In the genomic region with DNA sequence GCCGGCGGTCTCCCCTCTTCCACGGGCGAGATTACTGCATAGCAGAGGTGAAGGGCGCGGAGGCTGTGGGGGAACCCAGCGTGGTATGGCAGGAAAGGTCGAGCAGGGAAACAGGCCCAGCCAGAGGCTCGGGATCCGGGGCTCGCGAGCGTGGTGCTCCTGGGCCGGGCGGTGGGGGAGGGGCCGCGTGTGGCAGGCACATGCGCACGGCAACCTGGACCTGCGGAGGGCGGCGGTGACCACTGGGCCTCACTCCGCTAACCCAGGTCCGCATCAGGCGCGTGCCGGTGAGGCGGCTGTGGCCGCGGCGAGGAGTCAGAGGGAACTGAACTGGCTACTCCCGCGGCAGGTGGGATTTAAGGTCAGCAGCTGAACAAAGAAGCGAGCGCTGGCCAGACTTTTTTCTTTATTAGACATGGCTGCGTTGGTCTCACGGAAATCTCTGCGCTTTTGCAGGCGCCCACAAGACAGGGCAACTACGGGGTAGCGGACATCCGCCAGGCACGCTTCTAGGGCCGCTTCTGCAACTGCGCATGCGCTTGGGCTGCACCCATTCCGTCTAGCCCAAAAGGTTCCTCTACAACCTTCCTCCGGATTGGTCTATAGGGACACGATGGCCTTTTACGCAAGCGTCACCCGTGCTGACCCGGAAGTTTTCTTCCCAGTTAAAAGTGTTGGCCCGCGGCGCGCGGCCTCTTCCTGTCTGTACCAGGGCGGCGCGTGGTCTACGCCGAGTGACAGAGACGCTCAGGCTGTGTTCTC, we compare ENCODE assay signal across 1 cellular context.
A peak's percentile ranks its signal among the peaks of the same experiment; 100 is the strongest.
TF ChIP-seq lines count a peak whose summit lies in the region.

Gene RPS5 (plus strand): TSS at position 694 of the 762 bp plus-strand sequence. CDS start 869 bp downstream, outside the sequence.

TF ChIP-seq in HepG2, 621 proteins besides CTCF, POLR2A, EP300 and RAD21 (continued from another document and continues in another):
- no peak for TF ChIP-seq SRSF4 (IDR thresholded peaks at IDR 0.05; ENCODE audit: low read depth, low read length, poor library complexity, severe bottlenecking)
- TF ChIP-seq ZNF382 (CRISPR knock-in tag; IDR thresholded peaks at IDR 0.05; ENCODE audit: borderline replicate concordance): no peak
- peak; percentile 30; the same call in 1 of the 2 replicates for TF ChIP-seq PAXIP1 (CRISPR knock-in tag; conservative IDR thresholded peaks at IDR 0.05)
- TF ChIP-seq, protein P1, sequence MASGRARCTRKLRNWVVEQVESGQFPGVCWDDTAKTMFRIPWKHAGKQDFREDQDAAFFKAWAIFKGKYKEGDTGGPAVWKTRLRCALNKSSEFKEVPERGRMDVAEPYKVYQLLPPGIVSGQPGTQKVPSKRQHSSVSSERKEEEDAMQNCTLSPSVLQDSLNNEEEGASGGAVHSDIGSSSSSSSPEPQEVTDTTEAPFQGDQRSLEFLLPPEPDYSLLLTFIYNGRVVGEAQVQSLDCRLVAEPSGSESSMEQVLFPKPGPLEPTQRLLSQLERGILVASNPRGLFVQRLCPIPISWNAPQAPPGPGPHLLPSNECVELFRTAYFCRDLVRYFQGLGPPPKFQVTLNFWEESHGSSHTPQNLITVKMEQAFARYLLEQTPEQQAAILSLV (CRISPR knock-in tag; IDR thresholded peaks at IDR 0.05; ENCODE audit: borderline replicate concordance): peak; percentile 82; the same call in 1 of the 2 replicates
- TF ChIP-seq GABPA (IDR thresholded peaks at IDR 0.05; ENCODE audit: low read depth, low read length): peak; percentile 82
- peak; percentile 97 for TF ChIP-seq GABPA (CRISPR knock-in tag; IDR thresholded peaks at IDR 0.05; ENCODE audit: low read depth)
- TF ChIP-seq MLLT10 (CRISPR knock-in tag; IDR thresholded peaks at IDR 0.05): no peak
- TF ChIP-seq, protein P2, sequence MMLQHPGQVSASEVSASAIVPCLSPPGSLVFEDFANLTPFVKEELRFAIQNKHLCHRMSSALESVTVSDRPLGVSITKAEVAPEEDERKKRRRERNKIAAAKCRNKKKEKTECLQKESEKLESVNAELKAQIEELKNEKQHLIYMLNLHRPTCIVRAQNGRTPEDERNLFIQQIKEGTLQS (CRISPR knock-in tag; IDR thresholded peaks at IDR 0.05): 0 out of 2 replicates have a peak, but pooled peaks have one; percentile 24
- peak; percentile 67; the same call in 1 of the 2 replicates for TF ChIP-seq ZNF468 (CRISPR knock-in tag; IDR thresholded peaks at IDR 0.05)
- peak; percentile 82 for TF ChIP-seq ZNF563 (CRISPR knock-in tag; IDR thresholded peaks at IDR 0.05)
- TF ChIP-seq ZNF652 (CRISPR knock-in tag; IDR thresholded peaks at IDR 0.05; ENCODE audit: borderline replicate concordance, low read depth): no peak; the same call in 1 of the 2 replicates
- peak; percentile 78; the same call in 1 of the 2 replicates for TF ChIP-seq SMAD3 (CRISPR knock-in tag; IDR thresholded peaks at IDR 0.05)
- TF ChIP-seq TAF15 (IDR thresholded peaks at IDR 0.05; ENCODE audit: low read depth, low read length, poor library complexity, severe bottlenecking): peak; percentile 64
- peak; percentile 83 for TF ChIP-seq ZBTB38 (CRISPR knock-in tag; IDR thresholded peaks at IDR 0.05)
- TF ChIP-seq RARA (CRISPR knock-in tag; IDR thresholded peaks at IDR 0.05): 0 out of 2 replicates have a peak, but pooled peaks have one; percentile 24
- TF ChIP-seq, protein P3, sequence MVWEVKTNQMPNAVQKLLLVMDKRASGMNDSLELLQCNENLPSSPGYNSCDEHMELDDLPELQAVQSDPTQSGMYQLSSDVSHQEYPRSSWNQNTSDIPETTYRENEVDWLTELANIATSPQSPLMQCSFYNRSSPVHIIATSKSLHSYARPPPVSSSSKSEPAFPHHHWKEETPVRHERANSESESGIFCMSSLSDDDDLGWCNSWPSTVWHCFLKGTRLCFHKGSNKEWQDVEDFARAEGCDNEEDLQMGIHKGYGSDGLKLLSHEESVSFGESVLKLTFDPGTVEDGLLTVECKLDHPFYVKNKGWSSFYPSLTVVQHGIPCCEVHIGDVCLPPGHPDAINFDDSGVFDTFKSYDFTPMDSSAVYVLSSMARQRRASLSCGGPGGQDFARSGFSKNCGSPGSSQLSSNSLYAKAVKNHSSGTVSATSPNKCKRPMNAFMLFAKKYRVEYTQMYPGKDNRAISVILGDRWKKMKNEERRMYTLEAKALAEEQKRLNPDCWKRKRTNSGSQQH (CRISPR knock-in tag; IDR thresholded peaks at IDR 0.05; ENCODE audit: low read depth): peak; percentile 77; the same call in 1 of the 2 replicates
- TF ChIP-seq, protein P4, sequence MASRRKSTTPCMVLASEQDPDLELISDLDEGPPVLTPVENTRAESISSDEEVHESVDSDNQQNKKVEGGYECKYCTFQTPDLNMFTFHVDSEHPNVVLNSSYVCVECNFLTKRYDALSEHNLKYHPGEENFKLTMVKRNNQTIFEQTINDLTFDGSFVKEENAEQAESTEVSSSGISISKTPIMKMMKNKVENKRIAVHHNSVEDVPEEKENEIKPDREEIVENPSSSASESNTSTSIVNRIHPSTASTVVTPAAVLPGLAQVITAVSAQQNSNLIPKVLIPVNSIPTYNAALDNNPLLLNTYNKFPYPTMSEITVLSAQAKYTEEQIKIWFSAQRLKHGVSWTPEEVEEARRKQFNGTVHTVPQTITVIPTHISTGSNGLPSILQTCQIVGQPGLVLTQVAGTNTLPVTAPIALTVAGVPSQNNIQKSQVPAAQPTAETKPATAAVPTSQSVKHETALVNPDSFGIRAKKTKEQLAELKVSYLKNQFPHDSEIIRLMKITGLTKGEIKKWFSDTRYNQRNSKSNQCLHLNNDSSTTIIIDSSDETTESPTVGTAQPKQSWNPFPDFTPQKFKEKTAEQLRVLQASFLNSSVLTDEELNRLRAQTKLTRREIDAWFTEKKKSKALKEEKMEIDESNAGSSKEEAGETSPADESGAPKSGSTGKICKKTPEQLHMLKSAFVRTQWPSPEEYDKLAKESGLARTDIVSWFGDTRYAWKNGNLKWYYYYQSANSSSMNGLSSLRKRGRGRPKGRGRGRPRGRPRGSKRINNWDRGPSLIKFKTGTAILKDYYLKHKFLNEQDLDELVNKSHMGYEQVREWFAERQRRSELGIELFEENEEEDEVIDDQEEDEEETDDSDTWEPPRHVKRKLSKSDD (CRISPR knock-in tag; IDR thresholded peaks at IDR 0.05; ENCODE audit: low read depth): no peak
- TF ChIP-seq GPN1 (CRISPR knock-in tag; IDR thresholded peaks at IDR 0.05; ENCODE audit: borderline replicate concordance): no peak
- peak; percentile 50 for TF ChIP-seq ARHGAP35 (CRISPR knock-in tag; IDR thresholded peaks at IDR 0.05; ENCODE audit: borderline replicate concordance)
- peak; percentile 58 for TF ChIP-seq BHLHE40 (IDR thresholded peaks at IDR 0.05; ENCODE audit: low read length)
- TF ChIP-seq ZIK1 (CRISPR knock-in tag; IDR thresholded peaks at IDR 0.05; ENCODE audit: borderline replicate concordance, low read depth): peak; percentile 26; the same call in 1 of the 2 replicates
- peak; percentile 95 for TF ChIP-seq YEATS4 (CRISPR knock-in tag; IDR thresholded peaks at IDR 0.05; ENCODE audit: borderline replicate concordance)
- TF ChIP-seq ZSCAN25 (CRISPR knock-in tag; IDR thresholded peaks at IDR 0.05): peak; percentile 23; the same call in 1 of the 2 replicates
- TF ChIP-seq CBX5 (CRISPR knock-in tag; IDR thresholded peaks at IDR 0.05; ENCODE audit: borderline replicate concordance): 0 out of 2 replicates have a peak, but pooled peaks have one; percentile 62
- 0 out of 2 replicates have a peak, but pooled peaks have one; percentile 90 for TF ChIP-seq REL (CRISPR knock-in tag; conservative IDR thresholded peaks at IDR 0.05)
- peak; percentile 78; the same call in 1 of the 2 replicates for TF ChIP-seq ZNF780A (CRISPR knock-in tag; IDR thresholded peaks at IDR 0.05)
- TF ChIP-seq GATAD2A (CRISPR knock-in tag; IDR thresholded peaks at IDR 0.05): no peak
- peak; percentile 96 for TF ChIP-seq THAP11 (CRISPR knock-in tag; IDR thresholded peaks at IDR 0.05)
- no peak for TF ChIP-seq ZNF614 (CRISPR knock-in tag; IDR thresholded peaks at IDR 0.05; ENCODE audit: borderline replicate concordance)
- TF ChIP-seq, protein P5, sequence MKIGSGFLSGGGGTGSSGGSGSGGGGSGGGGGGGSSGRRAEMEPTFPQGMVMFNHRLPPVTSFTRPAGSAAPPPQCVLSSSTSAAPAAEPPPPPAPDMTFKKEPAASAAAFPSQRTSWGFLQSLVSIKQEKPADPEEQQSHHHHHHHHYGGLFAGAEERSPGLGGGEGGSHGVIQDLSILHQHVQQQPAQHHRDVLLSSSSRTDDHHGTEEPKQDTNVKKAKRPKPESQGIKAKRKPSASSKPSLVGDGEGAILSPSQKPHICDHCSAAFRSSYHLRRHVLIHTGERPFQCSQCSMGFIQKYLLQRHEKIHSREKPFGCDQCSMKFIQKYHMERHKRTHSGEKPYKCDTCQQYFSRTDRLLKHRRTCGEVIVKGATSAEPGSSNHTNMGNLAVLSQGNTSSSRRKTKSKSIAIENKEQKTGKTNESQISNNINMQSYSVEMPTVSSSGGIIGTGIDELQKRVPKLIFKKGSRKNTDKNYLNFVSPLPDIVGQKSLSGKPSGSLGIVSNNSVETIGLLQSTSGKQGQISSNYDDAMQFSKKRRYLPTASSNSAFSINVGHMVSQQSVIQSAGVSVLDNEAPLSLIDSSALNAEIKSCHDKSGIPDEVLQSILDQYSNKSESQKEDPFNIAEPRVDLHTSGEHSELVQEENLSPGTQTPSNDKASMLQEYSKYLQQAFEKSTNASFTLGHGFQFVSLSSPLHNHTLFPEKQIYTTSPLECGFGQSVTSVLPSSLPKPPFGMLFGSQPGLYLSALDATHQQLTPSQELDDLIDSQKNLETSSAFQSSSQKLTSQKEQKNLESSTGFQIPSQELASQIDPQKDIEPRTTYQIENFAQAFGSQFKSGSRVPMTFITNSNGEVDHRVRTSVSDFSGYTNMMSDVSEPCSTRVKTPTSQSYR (CRISPR knock-in tag; IDR thresholded peaks at IDR 0.05; ENCODE audit: borderline replicate concordance): peak; percentile 99
- TF ChIP-seq ZNF547 (CRISPR knock-in tag; IDR thresholded peaks at IDR 0.05): peak; percentile 91; the same call in 1 of the 2 replicates
- TF ChIP-seq PAWR (CRISPR knock-in tag; IDR thresholded peaks at IDR 0.05; ENCODE audit: borderline replicate concordance): no peak
- TF ChIP-seq CBX2 (IDR thresholded peaks at IDR 0.05; ENCODE audit: low read depth, low read length): no peak
- TF ChIP-seq CBX2 (CRISPR knock-in tag; IDR thresholded peaks at IDR 0.05; ENCODE audit: low read depth): no peak
- no peak for TF ChIP-seq MBNL3 (CRISPR knock-in tag; conservative IDR thresholded peaks at IDR 0.05)
- TF ChIP-seq KLF15 (CRISPR knock-in tag; IDR thresholded peaks at IDR 0.05; ENCODE audit: borderline replicate concordance): 0 out of 2 replicates have a peak, but pooled peaks have one; percentile 65
- TF ChIP-seq ZNF749 (CRISPR knock-in tag; IDR thresholded peaks at IDR 0.05; ENCODE audit: borderline replicate concordance): peak; percentile 53; the same call in 1 of the 2 replicates
- TF ChIP-seq, protein P6, sequence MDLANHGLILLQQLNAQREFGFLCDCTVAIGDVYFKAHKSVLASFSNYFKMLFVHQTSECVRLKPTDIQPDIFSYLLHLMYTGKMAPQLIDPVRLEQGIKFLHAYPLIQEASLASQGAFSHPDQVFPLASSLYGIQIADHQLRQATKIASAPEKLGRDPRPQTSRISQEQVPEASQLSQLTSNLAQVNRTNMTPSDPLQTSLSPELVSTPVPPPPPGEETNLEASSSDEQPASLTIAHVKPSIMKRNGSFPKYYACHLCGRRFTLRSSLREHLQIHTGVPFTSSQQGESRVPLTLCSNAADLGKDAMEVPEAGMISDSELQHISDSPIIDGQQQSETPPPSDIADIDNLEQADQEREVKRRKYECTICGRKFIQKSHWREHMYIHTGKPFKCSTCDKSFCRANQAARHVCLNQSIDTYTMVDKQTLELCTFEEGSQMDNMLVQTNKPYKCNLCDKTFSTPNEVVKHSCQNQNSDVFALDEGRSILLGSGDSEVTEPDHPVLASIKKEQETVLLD (CRISPR knock-in tag; IDR thresholded peaks at IDR 0.05; ENCODE audit: low read depth): peak; percentile 24; the same call in 1 of the 2 replicates
- peak; percentile 95; the same call in 1 of the 2 replicates for TF ChIP-seq ZC3H4 (CRISPR knock-in tag; IDR thresholded peaks at IDR 0.05; ENCODE audit: borderline replicate concordance)
- peak; percentile 37; the same call in 1 of the 2 replicates for TF ChIP-seq FOXJ3 (CRISPR knock-in tag; IDR thresholded peaks at IDR 0.05; ENCODE audit: borderline replicate concordance)
- TF ChIP-seq ZNF331 (CRISPR knock-in tag; IDR thresholded peaks at IDR 0.05): peak; percentile 33; the same call in 1 of the 2 replicates
- peak; percentile 93 for TF ChIP-seq MXD4 (CRISPR knock-in tag; IDR thresholded peaks at IDR 0.05)
- no peak; the same call in 1 of the 2 replicates for TF ChIP-seq EED (CRISPR knock-in tag; IDR thresholded peaks at IDR 0.05)
- TF ChIP-seq ZFP37 (CRISPR knock-in tag; IDR thresholded peaks at IDR 0.05; ENCODE audit: borderline replicate concordance): no peak
- no peak for TF ChIP-seq KDM6A (CRISPR knock-in tag; IDR thresholded peaks at IDR 0.05; ENCODE audit: low read depth)
- no peak for TF ChIP-seq SETDB1 (CRISPR knock-in tag; IDR thresholded peaks at IDR 0.05; ENCODE audit: borderline replicate concordance)
- TF ChIP-seq ZC3H13 (CRISPR knock-in tag; IDR thresholded peaks at IDR 0.05): 0 out of 2 replicates have a peak, but pooled peaks have one; percentile 78
- no peak; the same call in 1 of the 2 replicates for TF ChIP-seq FOXK2 (IDR thresholded peaks at IDR 0.05)
- TF ChIP-seq, protein P7, sequence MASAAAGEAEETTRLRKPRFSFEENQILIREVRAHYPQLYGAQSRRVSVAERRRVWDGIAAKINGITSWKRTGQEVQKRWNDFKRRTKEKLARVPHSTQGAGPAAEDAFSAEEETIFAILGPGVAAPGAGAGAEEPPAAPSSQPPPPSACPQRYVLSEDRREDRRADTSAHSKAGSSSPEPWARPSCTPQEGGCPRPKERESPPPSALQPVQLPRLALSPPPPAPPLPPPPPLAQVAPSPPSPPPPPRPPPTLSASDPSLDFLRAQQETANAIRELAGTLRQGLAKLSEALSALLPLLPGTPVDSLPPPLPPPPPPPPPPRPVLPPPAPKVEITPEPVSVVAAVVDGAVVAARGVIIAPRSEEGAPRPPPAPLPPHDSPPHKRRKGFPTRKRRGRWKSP (CRISPR knock-in tag; IDR thresholded peaks at IDR 0.05): peak; percentile 55; the same call in 1 of the 2 replicates
